Comparison of ENCODE assay signal across 8 cellular contexts in the genomic region with DNA sequence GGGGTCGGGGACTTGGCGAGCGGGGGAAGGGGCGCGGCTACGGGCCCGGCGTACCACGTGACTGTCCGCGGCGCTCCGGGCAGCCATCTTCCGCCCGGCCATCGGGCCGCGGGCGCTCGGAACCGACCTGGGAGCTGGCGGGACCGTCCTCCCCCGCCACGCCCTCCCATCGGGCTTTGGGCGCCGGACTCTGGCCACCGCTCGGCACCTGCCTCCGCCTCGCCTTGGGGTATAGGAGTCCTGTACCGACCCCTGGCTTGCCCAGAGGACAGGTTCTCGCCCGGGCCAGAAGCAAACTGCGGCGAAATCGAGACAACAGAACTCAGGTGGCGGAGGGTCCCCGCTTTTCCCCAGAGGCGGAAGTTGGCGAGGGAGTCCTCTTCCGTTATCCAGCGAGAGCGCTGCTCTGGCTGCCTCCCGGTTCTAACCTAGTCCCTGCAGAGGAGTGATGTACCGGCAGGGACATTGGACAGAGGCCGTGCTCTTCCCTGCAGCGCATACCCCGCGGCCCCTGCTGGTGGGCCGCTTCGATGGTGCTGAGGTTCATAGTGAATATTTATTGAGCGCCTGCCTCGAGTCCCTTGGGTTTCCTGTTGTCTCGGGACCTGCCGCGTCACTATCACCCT. TPM values are rescaled to one million over a fixed set of nuclear protein-coding genes. Genes with fewer than 3 reads are reported as not detected.
DNase-seq lines count a peak whose midpoint lies in the region; ATAC-seq and TF ChIP-seq lines count a peak whose summit lies in the region.

No MANE protein-coding gene starts in this region.

- H3K36me3 ChIP-seq in BJ (ENCODE audit: control insufficient read depth, insufficient read depth, low read length) (no peaks in the 10 kb centered on the region), right lobe of liver (no peaks in the 10 kb centered on the region)

- peak; percentile 35 for ATAC-seq in GM18870 (IDR thresholded peaks at IDR 0.05; ENCODE audit: unreplicated experiment)
- peak; percentile 39 for ATAC-seq in HG03095 (IDR thresholded peaks at IDR 0.05; ENCODE audit: unreplicated experiment)
- peak; percentile 50 to 72 (median 64) for ATAC-seq in right lobe of liver

- H3K27me3 ChIP-seq in BJ (ENCODE audit: control insufficient read depth, insufficient read depth, low read length) (no peaks in the 10 kb centered on the region), right lobe of liver (no peaks in the 10 kb centered on the region)

- intact Hi-C loops in right lobe of liver (cut with DNase I) = loop anchor here in 1 of 2 donors (10.0 kb wide), 1 partner anchor 50 kb away; no protein-coding TSS in a partner anchor

- H3K4me1 ChIP-seq in right lobe of liver = peaks cover 0 to 16% (median 6%) of the 10 kb centered on the region in 4 donors

- peak overlapping the region; percentile 73 for H3K4me3 ChIP-seq in BJ (ENCODE audit: low read depth, low read length)
- peak overlapping the region; percentile 88 to 97 (median 91) for H3K4me3 ChIP-seq in right lobe of liver

- DNase-seq in BJ (ENCODE audit: low read depth) = no peak
- DNase-seq in NCI-H226 = peak; percentile 71
- peak; percentile 55 for DNase-seq in activated CD4-positive, alpha-beta T cell treated with anti-CD3 and anti-CD28 coated beads, Interleukin-2, amount 50 U/mL, for 1 hour
- DNase-seq in dermis microvascular lymphatic vessel endothelial cell (ENCODE audit: low read depth in 2 of 2) = peak; percentile 67 to 87
- peak; percentile 90 to 92 (median 91) for DNase-seq in right lobe of liver
- peak; percentile 23 to 38 (median 37) for DNase-seq in stimulated activated CD4-positive, alpha-beta T cell treated with anti-CD3 and anti-CD28 coated beads, TNF-alpha, amount 100 ng/mL, for 48 hours (ENCODE audit: low read depth in 3 of 3)

- WGBS in right lobe of liver (ENCODE audit: insufficient coverage, low coverage, low lambda C conversion rate, missing lambda C conversion rate) = under 1% methylated on average over 23 of the region's 58 CpGs

- H3K9me3 ChIP-seq in right lobe of liver = no peaks in the 10 kb centered on the region

- peak; percentile 79 for TF ChIP-seq CTCF in BJ (IDR thresholded peaks at IDR 0.05; ENCODE audit: insufficient read depth, low read depth, low read length)
- peak; percentile 32 to 43 (median 37) for TF ChIP-seq CTCF in right lobe of liver (IDR thresholded peaks at IDR 0.05)

- POLR2A ChIA-PET in BJ (lab: Charles Lee) = interaction anchor here (0.7 kb wide), 1 partner anchor 299 kb away, joined by 4 read pairs; no protein-coding TSS in a partner anchor

- peak; percentile 58 for TF ChIP-seq POLR2A in right lobe of liver (IDR thresholded peaks at IDR 0.05)

- CTCF ChIA-PET in BJ (lab: Yijun Ruan, JAX) = interaction anchor here (0.5 to 1.3 kb wide), 10 partner anchors 11 to 256 kb away, joined by 3 to 5 read pairs (median 3); no protein-coding TSS in a partner anchor

- H3K27ac ChIP-seq in right lobe of liver = peak overlapping the region; percentile 93 to 97 (median 95)

RNA-seq across cellular contexts. Expression of a gene that starts 1.2 kb away (rescaled TPM):
- 18.9 and 21.1 TPM in 2 replicates for polyA plus RNA-seq in BJ (2011; rRNA removed)
- polyA minus RNA-seq in BJ (2011; rRNA and poly(A)+ RNA removed) = 12.1 and 16.0 TPM in 2 replicates
- total RNA-seq in dermis microvascular lymphatic vessel endothelial cell (50.8 and 69.2 TPM in 2 replicates), right lobe of liver (10 to 100 TPM; 13.6 to 49.8 (median 20.0) TPM)
